In genomic region chr1:66729130-66729922, GRCh38 we compare ENCODE assay signal across 12 cellular contexts. TPM values are rescaled to one million over a fixed set of nuclear protein-coding genes. Genes with fewer than 3 reads are reported as not detected.
DNase-seq lines count a peak whose midpoint lies in the region; ATAC-seq and TF ChIP-seq lines count a peak whose summit lies in the region.
"Had no signal": no experiment of that assay in that cellular context is flagged by ENCODE, and none has a peak within 500 bp of the region (broad histone marks: within the 10 kb centered on the region; RNA-seq: fewer than 3 reads in every experiment).

No MANE protein-coding gene starts in this region.

- H3K27ac ChIP-seq in left ventricle myocardium inferior (replicated peaks) (peak overlapping the region; percentile 56), Karpas-422 (ENCODE audit: low read length) (no peak overlapping the region), sigmoid colon (no peak overlapping the region)

- H3K36me3 ChIP-seq in left ventricle myocardium inferior (no peaks in the 10 kb centered on the region), skeletal muscle satellite cell (ENCODE audit: insufficient read depth, low read length) (no peaks in the 10 kb centered on the region), Karpas-422 (ENCODE audit: insufficient read depth, low read length) (no peaks in the 10 kb centered on the region), sigmoid colon (no peaks in the 10 kb centered on the region)

- ATAC-seq in Right ventricle myocardium inferior: no peak
- ATAC-seq: right cardiac atrium had no signal

- H3K27me3 ChIP-seq in left ventricle myocardium inferior (ENCODE audit: low read depth) (no peaks in the 10 kb centered on the region), skeletal muscle satellite cell (ENCODE audit: control insufficient read depth, insufficient read depth, low read length) (no peaks in the 10 kb centered on the region), Karpas-422 (ENCODE audit: low read length) (no peaks in the 10 kb centered on the region), sigmoid colon (no peaks in the 10 kb centered on the region)

- DNase-seq in left ventricle myocardium inferior (no peak), Right ventricle myocardium inferior (ENCODE audit: missing footprints) (no peak), NCI-H1694 (lab: John Stamatoyannopoulos, UW) (peak; percentile 29), GM19238 (ENCODE audit: insufficient read length, low spot score) (no peak), Karpas-422 (no peak), sigmoid colon (no peak)
- DNase-seq: right cardiac atrium; RPMI8226; stimulated activated CD8-positive, alpha-beta memory T cell treated with anti-CD3 and anti-CD28 coated beads, Interleukin-4, amount 100 ng/mL, for 48 hours had no signal

- WGBS in sigmoid colon, 2 donors: 54 to 75% methylated on average over 9 of the region's 9 CpGs

- H3K4me1 ChIP-seq in left ventricle myocardium inferior (peaks cover 8% of the 10 kb centered on the region), skeletal muscle satellite cell (ENCODE audit: control insufficient read depth, insufficient read depth, low read length) (peaks cover 50% of the 10 kb centered on the region), Karpas-422 (ENCODE audit: low read length) (peaks cover 3% of the 10 kb centered on the region; the same call in 1 of the 2 replicates), sigmoid colon (peaks cover 0 to 5% (median 0%) of the 10 kb centered on the region in 4 donors)

- no peaks in the 10 kb centered on the region for H3K36me3 Mint-ChIP-seq in activated naive CD8-positive, alpha-beta T cell

- intact Hi-C loops in left ventricle myocardium inferior (cut with micrococcal nuclease): loop anchor here (10.0 kb wide), 1 partner anchor 475 kb away; no protein-coding TSS in a partner anchor
- intact Hi-C loops in Right ventricle myocardium inferior (cut with DNase I): loop anchor here (5.0 to 10.0 kb wide), 4 partner anchors 225 to 772 kb away; no protein-coding TSS in a partner anchor
- intact Hi-C loops in sigmoid colon (cut with DNase I): loop anchor here (10.0 kb wide), 1 partner anchor 475 kb away; no protein-coding TSS in a partner anchor

- peaks cover 7% of the 10 kb centered on the region for H3K27me3 Mint-ChIP-seq in activated naive CD8-positive, alpha-beta T cell

- H3K79me2 ChIP-seq in Karpas-422 (ENCODE audit: low read length): no peaks in the 10 kb centered on the region

- peaks cover 16% of the 10 kb centered on the region for H3K4me1 Mint-ChIP-seq in activated naive CD8-positive, alpha-beta T cell (ENCODE audit: low read depth)

- H3K4me3 ChIP-seq in left ventricle myocardium inferior (no peak overlapping the region), skeletal muscle satellite cell (ENCODE audit: low read length) (no peak overlapping the region), Karpas-422 (ENCODE audit: low read length) (no peak overlapping the region), sigmoid colon (no peak overlapping the region)
- H3K4me3 ChIP-seq: lung had no signal

- H3K9ac ChIP-seq in skeletal muscle satellite cell (ENCODE audit: low read depth, low read length) (no peak overlapping the region), Karpas-422 (ENCODE audit: low read length) (no peak overlapping the region)

- H3K4me3 Mint-ChIP-seq in activated naive CD8-positive, alpha-beta T cell: peak overlapping the region; percentile 35

- no peaks in the 10 kb centered on the region for H3K9me2 ChIP-seq in Karpas-422 (replicated peaks; ENCODE audit: insufficient read depth, low read length)

- H3K9me3 Mint-ChIP-seq in activated naive CD8-positive, alpha-beta T cell (ENCODE audit: low read depth): no peaks in the 10 kb centered on the region

- H3K9me3 ChIP-seq in left ventricle myocardium inferior (replicated peaks) (no peaks in the 10 kb centered on the region), skeletal muscle satellite cell (replicated peaks; ENCODE audit: low read length) (no peaks in the 10 kb centered on the region), Karpas-422 (ENCODE audit: low read length) (no peaks in the 10 kb centered on the region), sigmoid colon (no peaks in the 10 kb centered on the region)

- H3K27ac Mint-ChIP-seq in activated naive CD8-positive, alpha-beta T cell: peak overlapping the region; percentile 18

- no peak overlapping the region for H2AFZ ChIP-seq in Karpas-422 (ENCODE audit: low read length)

- TF ChIP-seq CTCF in left ventricle myocardium inferior (IDR thresholded peaks at IDR 0.05; ENCODE audit: borderline replicate concordance): no peak
- TF ChIP-seq CTCF in sigmoid colon (IDR thresholded peaks at IDR 0.05): no peak

- H3K4me2 ChIP-seq in skeletal muscle satellite cell (ENCODE audit: low read length) (peak overlapping the region; percentile 0), Karpas-422 (ENCODE audit: low read depth, low read length, poor library complexity, severe bottlenecking) (no peak overlapping the region)

- TF ChIP-seq EP300 in sigmoid colon (IDR thresholded peaks at IDR 0.05): no peak

- H4K20me1 ChIP-seq in Karpas-422 (ENCODE audit: insufficient read depth, low read depth, low read length): no peaks in the 10 kb centered on the region

- TF ChIP-seq POLR2A in sigmoid colon (IDR thresholded peaks at IDR 0.05): no peak

RNA-seq across cellular contexts. Expression of gene DYNLT5, which starts 22.9 kb away (rescaled TPM):
- total RNA-seq in left ventricle myocardium inferior (3.1 TPM), Right ventricle myocardium inferior (1.6 TPM), sigmoid colon (1 to 10 TPM in 1 of 4 donors, under 1 TPM in 3; 0.36 to 6.4 (median 0.66) TPM)
- total RNA-seq in skeletal muscle satellite cell (2012; rRNA removed): 0.25 and 0.44 TPM in 2 replicates
- not detected in 2 replicates for total RNA-seq in Karpas-422 (2014; rRNA removed; shearing (Covaris generic); ENCODE audit: low replicate concordance)
- polyA plus RNA-seq in sigmoid colon: under 1 TPM in 2 of 3 donors, not detected in 1; 0.34 to 0.60 TPM
